ENCODE assay signal across 1 cellular context in genomic region chr4:4509521-4509920, GRCh38.
"Had no signal": no experiment of that assay in that cellular context is flagged by ENCODE, and none has a peak within 500 bp of the region (broad histone marks: within the 10 kb centered on the region; RNA-seq: fewer than 3 reads in every experiment).

No MANE protein-coding gene starts in this region.

- H3K4me3 ChIP-seq: GM12878 had no signal

- ATAC-seq: GM12878 had no signal
